ENCODE assay signal across 17 cellular contexts in the genomic region with DNA sequence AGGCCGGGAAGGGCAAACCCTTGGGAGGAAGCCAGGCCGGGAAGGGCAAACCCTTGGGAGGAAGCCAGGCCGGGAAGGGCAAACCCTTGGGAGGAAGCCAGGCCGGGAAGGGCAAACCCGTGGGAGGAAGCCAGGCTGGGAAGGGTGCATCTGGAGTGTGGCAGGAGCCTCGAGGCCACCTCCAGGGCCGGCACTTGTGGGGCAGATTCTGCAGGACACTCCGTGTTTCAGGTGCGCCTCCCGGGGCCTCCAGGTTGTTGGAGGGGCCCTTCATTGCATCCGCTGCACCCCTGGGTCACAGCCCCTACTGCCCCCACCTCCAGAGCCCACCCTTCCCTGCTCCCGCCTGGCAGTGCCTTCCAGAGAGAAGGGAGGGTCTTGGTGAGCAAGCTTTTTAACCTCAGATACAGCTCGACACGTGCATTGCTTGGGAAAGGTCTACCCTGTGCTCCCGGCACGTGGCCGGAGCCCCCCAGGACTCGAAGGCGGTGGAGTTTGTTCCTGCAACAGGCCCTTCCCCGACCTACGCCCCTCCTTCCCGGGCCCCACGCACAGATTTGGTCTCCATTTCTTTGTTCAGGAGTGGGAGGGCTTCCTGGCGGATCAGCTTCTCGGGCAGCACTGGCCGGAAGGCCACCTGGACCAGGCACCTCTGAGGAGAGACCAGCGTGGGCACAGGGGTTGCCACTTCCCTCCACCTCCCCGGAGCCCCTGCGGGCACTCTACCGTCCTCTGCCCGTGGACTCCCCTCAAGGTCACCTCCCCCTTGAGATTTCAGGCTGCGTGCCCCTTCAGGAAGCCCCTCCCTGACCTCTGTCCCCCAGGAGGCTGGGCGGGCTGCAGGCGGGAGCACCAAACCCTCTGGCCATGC. TPM values are rescaled to one million over a fixed set of nuclear protein-coding genes. Genes with fewer than 3 reads are reported as not detected.
"Had no signal": no experiment of that assay in that cellular context is flagged by ENCODE, and none has a peak within 500 bp of the region (broad histone marks: within the 10 kb centered on the region; RNA-seq: fewer than 3 reads in every experiment).

No MANE protein-coding gene starts in this region.

- H3K4me3 Mint-ChIP-seq: activated B cell treated with CpG ODN at 0.5 μM for 24 hours; activated CD4-positive, alpha-beta T cell treated with anti-CD3 and anti-CD28 coated beads, Interleukin-2, amount 10 ng/mL, durations not matched to agents 24 days and 14 days; activated naive CD4-positive, alpha-beta T cell treated with anti-CD3 and anti-CD28 coated beads, Interleukin-2, amount 10 ng/mL, durations not matched to agents 7 days and 5 days; activated T-helper 17 cell treated with anti-CD3 and anti-CD28 coated beads, Interleukin-2, amount 50 U/mL, for 72 hours; central memory CD8-positive, alpha-beta T cell; neural crest cell; stimulated activated effector memory CD8-positive, alpha-beta T cell treated with anti-CD3 and anti-CD28 coated beads, Interleukin-12 subunit alpha, Interleukin-12 subunit beta, amount 100 ng/mL, for 72 hours; T-helper 1 cell treated with Interleukin-12 subunit alpha and Interleukin-12 subunit beta and Interleukin-4 antibody, amounts not matched to agents 30 μg/mL and 1 μg/mL, for 36 hours had no signal

- H3K9me3 Mint-ChIP-seq: activated B cell treated with CpG ODN at 0.5 μM for 24 hours; activated T-helper 17 cell treated with anti-CD3 and anti-CD28 coated beads, Interleukin-2, amount 50 U/mL, for 72 hours; central memory CD8-positive, alpha-beta T cell; stimulated activated effector memory CD8-positive, alpha-beta T cell treated with anti-CD3 and anti-CD28 coated beads, Interleukin-12 subunit alpha, Interleukin-12 subunit beta, amount 100 ng/mL, for 72 hours had no signal

- H3K27ac ChIP-seq: left lung, ovary, thyroid gland, uterus had no signal

- H3K36me3 ChIP-seq: left lung, ovary, thyroid gland, uterus had no signal

- H3K36me3 Mint-ChIP-seq: activated naive CD4-positive, alpha-beta T cell treated with anti-CD3 and anti-CD28 coated beads, Interleukin-2, amount 10 ng/mL, durations not matched to agents 7 days and 5 days; stimulated activated effector memory CD8-positive, alpha-beta T cell treated with anti-CD3 and anti-CD28 coated beads, Interleukin-12 subunit alpha, Interleukin-12 subunit beta, amount 100 ng/mL, for 72 hours had no signal

- ATAC-seq: activated T-helper 17 cell treated with anti-CD3 and anti-CD28 coated beads, Interleukin-2, amount 50 U/mL, for 72 hours; left lung; stimulated activated effector memory CD8-positive, alpha-beta T cell treated with anti-CD3 and anti-CD28 coated beads, Interleukin-12 subunit alpha, Interleukin-12 subunit beta, amount 100 ng/mL, for 72 hours had no signal

- H3K9me3 ChIP-seq: left lung, ovary, thyroid gland, uterus had no signal

- H3K4me1 ChIP-seq: left lung, thyroid gland, uterus had no signal

- H3K27me3 Mint-ChIP-seq: activated CD4-positive, alpha-beta T cell treated with anti-CD3 and anti-CD28 coated beads, Interleukin-2, amount 10 ng/mL, durations not matched to agents 24 days and 14 days; activated naive CD4-positive, alpha-beta T cell treated with anti-CD3 and anti-CD28 coated beads, Interleukin-2, amount 10 ng/mL, durations not matched to agents 7 days and 5 days; activated T-helper 17 cell treated with anti-CD3 and anti-CD28 coated beads, Interleukin-2, amount 50 U/mL, for 72 hours; central memory CD8-positive, alpha-beta T cell had no signal

- H3K27me3 ChIP-seq: ovary, thyroid gland, uterus had no signal

- H3K4me3 ChIP-seq: left lung, ovary, thyroid gland, uterus had no signal

- FAIRE-seq: small intestine had no signal

- H3K4me1 Mint-ChIP-seq: activated B cell treated with CpG ODN at 0.5 μM for 24 hours; activated CD4-positive, alpha-beta T cell treated with anti-CD3 and anti-CD28 coated beads, Interleukin-2, amount 10 ng/mL, durations not matched to agents 24 days and 14 days; activated naive CD4-positive, alpha-beta T cell treated with anti-CD3 and anti-CD28 coated beads, Interleukin-2, amount 10 ng/mL, durations not matched to agents 7 days and 5 days; activated T-helper 17 cell treated with anti-CD3 and anti-CD28 coated beads, Interleukin-2, amount 50 U/mL, for 72 hours; central memory CD8-positive, alpha-beta T cell; neural crest cell; stimulated activated effector memory CD8-positive, alpha-beta T cell treated with anti-CD3 and anti-CD28 coated beads, Interleukin-12 subunit alpha, Interleukin-12 subunit beta, amount 100 ng/mL, for 72 hours had no signal

- H3K27ac Mint-ChIP-seq: activated B cell treated with CpG ODN at 0.5 μM for 24 hours; activated CD4-positive, alpha-beta T cell treated with anti-CD3 and anti-CD28 coated beads, Interleukin-2, amount 10 ng/mL, durations not matched to agents 24 days and 14 days; activated naive CD4-positive, alpha-beta T cell treated with anti-CD3 and anti-CD28 coated beads, Interleukin-2, amount 10 ng/mL, durations not matched to agents 7 days and 5 days; activated T-helper 17 cell treated with anti-CD3 and anti-CD28 coated beads, Interleukin-2, amount 50 U/mL, for 72 hours; stimulated activated effector memory CD8-positive, alpha-beta T cell treated with anti-CD3 and anti-CD28 coated beads, Interleukin-12 subunit alpha, Interleukin-12 subunit beta, amount 100 ng/mL, for 72 hours; T-helper 1 cell treated with Interleukin-12 subunit alpha and Interleukin-12 subunit beta and Interleukin-4 antibody, amounts not matched to agents 30 μg/mL and 1 μg/mL, for 36 hours had no signal

- DNase-seq: activated B cell treated with CpG ODN at 0.5 μM for 24 hours; activated naive CD4-positive, alpha-beta T cell treated with anti-CD3 and anti-CD28 coated beads, Interleukin-2, amount 10 ng/mL, durations not matched to agents 7 days and 5 days; activated T-cell treated with anti-CD3 and anti-CD28 coated beads for 4 hours; dermis blood vessel endothelial cell; glutamatergic neuron; mesendoderm; small intestine; thyroid gland; uterus had no signal

RNA-seq across cellular contexts. Expression of a gene that starts 9.4 kb away (rescaled TPM):
- total RNA-seq: dermis blood vessel endothelial cell, thyroid gland had no signal

RNA-seq across cellular contexts. Expression of a gene that starts 13.4 kb away (rescaled TPM):
- total RNA-seq: activated CD4-positive, alpha-beta T cell treated with anti-CD3 and anti-CD28 coated beads, Interleukin-2, amount 10 ng/mL, durations not matched to agents 24 days and 14 days had no signal
